In genomic region chr3:195250473-195251251, GRCh38 we compare ENCODE assay signal across 9 cellular contexts. TPM values are rescaled to one million over a fixed set of nuclear protein-coding genes. Genes with fewer than 3 reads are reported as not detected.
DNase-seq lines count a peak whose midpoint lies in the region; ATAC-seq and TF ChIP-seq lines count a peak whose summit lies in the region.
"Had no signal": no experiment of that assay in that cellular context is flagged by ENCODE, and none has a peak within 500 bp of the region (broad histone marks: within the 10 kb centered on the region; RNA-seq: fewer than 3 reads in every experiment).

No MANE protein-coding gene starts in this region.

- peak; percentile 16 to 23 for ATAC-seq in activated CD4-positive, CD25-positive, alpha-beta regulatory T cell treated with anti-CD3 and anti-CD28 coated beads, Interleukin-2, amount 50 U/mL, for 24 hours
- ATAC-seq in RWPE2 (ENCODE audit: low read depth) = no peak
- peak; percentile 21 for ATAC-seq in stimulated activated naive CD8-positive, alpha-beta T cell treated with anti-CD3 and anti-CD28 coated beads, Interleukin-15, Interleukin-2, amounts not matched to agents 100 U/mL and 50 U/mL, for 24 hours

- 66% methylated on average over 13 of the region's 14 CpGs for WGBS in suprapubic skin

- intact Hi-C loops in left ventricle myocardium inferior (cut with micrococcal nuclease) = loop anchor here (10.0 kb wide), 1 partner anchor 136 kb away; no protein-coding TSS in a partner anchor

- no peak overlapping the region for H3K27ac ChIP-seq in RWPE2 (ENCODE audit: poor library complexity, severe bottlenecking)
- no peak overlapping the region for H3K27ac ChIP-seq in left ventricle myocardium inferior (replicated peaks)
- H3K27ac ChIP-seq in suprapubic skin = no peak overlapping the region
- H3K27ac ChIP-seq: C4-2B had no signal

- H3K36me3 ChIP-seq in RWPE2 (ENCODE audit: low read depth) (no peaks in the 10 kb centered on the region), left ventricle myocardium inferior (no peaks in the 10 kb centered on the region), suprapubic skin (peaks cover under 1% of the 10 kb centered on the region)

- no peaks in the 10 kb centered on the region for H3K9me3 ChIP-seq in RWPE2 (ENCODE audit: severe bottlenecking)
- H3K9me3 ChIP-seq in left ventricle myocardium inferior (replicated peaks) = no peaks in the 10 kb centered on the region
- H3K9me3 ChIP-seq in suprapubic skin = no peaks in the 10 kb centered on the region

- TF ChIP-seq POLR2A in suprapubic skin (IDR thresholded peaks at IDR 0.05) = no peak

- DNase-seq in activated CD4-positive, CD25-positive, alpha-beta regulatory T cell (lab: John Stamatoyannopoulos, UW) = no peak
- DNase-seq in RWPE2 (ENCODE audit: low spot score) (no peak), left ventricle myocardium inferior (peak; percentile 42), iPS-NIHi7 (ENCODE audit: extremely low spot score) (no peak), GF-D8 (lab: John Stamatoyannopoulos, UW) (no peak), suprapubic skin (ENCODE audit: low spot score in 2 of 2) (no peak)
- no peak for DNase-seq in stimulated activated naive CD8-positive, alpha-beta T cell treated with anti-CD3 and anti-CD28 coated beads, Interleukin-15, Interleukin-2, amounts not matched to agents 100 U/mL and 50 U/mL, for 24 hours

- H3K4me1 ChIP-seq in RWPE2 (ENCODE audit: insufficient read depth, poor library complexity, severe bottlenecking) (no peaks in the 10 kb centered on the region), left ventricle myocardium inferior (peaks cover 19% of the 10 kb centered on the region), suprapubic skin (peaks cover 14% of the 10 kb centered on the region)

- TF ChIP-seq CTCF in RWPE2 (IDR thresholded peaks at IDR 0.05; ENCODE audit: poor library complexity, severe bottlenecking) (peak; percentile 6), left ventricle myocardium inferior (IDR thresholded peaks at IDR 0.05; ENCODE audit: borderline replicate concordance) (peak; percentile 58), suprapubic skin (IDR thresholded peaks at IDR 0.05) (peak in 1 of 2 donors; percentile 15)

- H3K4me3 ChIP-seq in RWPE2 (ENCODE audit: severe bottlenecking) (no peak overlapping the region), left ventricle myocardium inferior (no peak overlapping the region), suprapubic skin (no peak overlapping the region)

- no peak for TF ChIP-seq EP300 in suprapubic skin (IDR thresholded peaks at IDR 0.05)

- H3K27me3 ChIP-seq in RWPE2 (ENCODE audit: insufficient read depth, poor library complexity, severe bottlenecking) (no peaks in the 10 kb centered on the region), left ventricle myocardium inferior (ENCODE audit: low read depth) (no peaks in the 10 kb centered on the region), suprapubic skin (no peaks in the 10 kb centered on the region)

RNA-seq across cellular contexts. Expression of gene XXYLT1, which starts 20.3 kb away (rescaled TPM):
- 2.3 TPM for total RNA-seq in left ventricle myocardium inferior
- 10 to 100 TPM in 2 of 4 donors, 1 to 10 TPM in 2; 8.0 to 19.4 (median 13.2) TPM for total RNA-seq in suprapubic skin
